Comparison of ENCODE assay signal across 1 cellular context in the genomic region with DNA sequence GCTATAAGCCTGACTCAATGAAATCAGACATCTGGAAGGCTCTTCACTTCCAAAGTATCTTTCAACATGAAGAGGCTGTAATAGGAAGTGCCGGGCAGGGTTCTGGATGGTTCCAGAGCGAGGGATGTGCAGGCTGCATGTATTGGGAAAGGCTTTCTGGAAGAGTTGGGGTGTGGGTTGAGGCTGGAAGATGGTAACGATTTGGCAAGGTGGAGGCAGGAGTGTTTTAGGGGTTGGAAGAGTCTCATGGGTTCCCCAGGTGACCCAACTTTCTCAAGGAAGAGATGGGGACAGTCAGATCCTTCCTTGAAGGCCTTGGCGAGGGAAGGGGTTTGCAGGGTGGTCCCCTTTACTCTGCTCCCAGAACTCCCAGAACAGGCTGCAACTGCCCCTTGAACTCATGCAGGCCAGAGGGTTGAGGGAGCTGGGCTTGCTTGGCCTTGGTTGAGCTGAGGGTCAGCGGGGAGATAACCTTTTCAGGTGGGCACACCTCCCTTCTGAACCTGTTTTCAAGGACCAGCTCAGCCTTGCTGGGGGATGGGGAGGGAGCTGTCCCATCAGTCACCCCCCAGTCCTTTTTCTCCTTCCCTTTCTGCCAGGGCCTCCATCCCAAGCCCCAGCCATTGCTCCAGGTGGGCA.
TF ChIP-seq lines count a peak whose summit lies in the region.

No MANE protein-coding gene starts in this region.

TF ChIP-seq in HepG2, 621 proteins besides CTCF, POLR2A, EP300 and RAD21 (continued from another document):
- TF ChIP-seq HMG20A (CRISPR knock-in tag; IDR thresholded peaks at IDR 0.05; ENCODE audit: borderline replicate concordance) (no peak), POLR2AphosphoS5 (IDR thresholded peaks at IDR 0.05; ENCODE audit: low read depth, low read length) (peak; percentile 27; the same call in 1 of the 2 replicates), RBM22 (optimal IDR thresholded peaks at IDR 0.05; ENCODE audit: low read length) (peak; percentile 89), ZSCAN21 (CRISPR knock-in tag; IDR thresholded peaks at IDR 0.05; ENCODE audit: borderline replicate concordance) (no peak), ZNF432 (CRISPR knock-in tag; IDR thresholded peaks at IDR 0.05; ENCODE audit: borderline replicate concordance) (no peak)
TF ChIP-seq in HepG2: peak in this region for 8.
